Comparison of ENCODE assay signal across 14 cellular contexts in the genomic region with DNA sequence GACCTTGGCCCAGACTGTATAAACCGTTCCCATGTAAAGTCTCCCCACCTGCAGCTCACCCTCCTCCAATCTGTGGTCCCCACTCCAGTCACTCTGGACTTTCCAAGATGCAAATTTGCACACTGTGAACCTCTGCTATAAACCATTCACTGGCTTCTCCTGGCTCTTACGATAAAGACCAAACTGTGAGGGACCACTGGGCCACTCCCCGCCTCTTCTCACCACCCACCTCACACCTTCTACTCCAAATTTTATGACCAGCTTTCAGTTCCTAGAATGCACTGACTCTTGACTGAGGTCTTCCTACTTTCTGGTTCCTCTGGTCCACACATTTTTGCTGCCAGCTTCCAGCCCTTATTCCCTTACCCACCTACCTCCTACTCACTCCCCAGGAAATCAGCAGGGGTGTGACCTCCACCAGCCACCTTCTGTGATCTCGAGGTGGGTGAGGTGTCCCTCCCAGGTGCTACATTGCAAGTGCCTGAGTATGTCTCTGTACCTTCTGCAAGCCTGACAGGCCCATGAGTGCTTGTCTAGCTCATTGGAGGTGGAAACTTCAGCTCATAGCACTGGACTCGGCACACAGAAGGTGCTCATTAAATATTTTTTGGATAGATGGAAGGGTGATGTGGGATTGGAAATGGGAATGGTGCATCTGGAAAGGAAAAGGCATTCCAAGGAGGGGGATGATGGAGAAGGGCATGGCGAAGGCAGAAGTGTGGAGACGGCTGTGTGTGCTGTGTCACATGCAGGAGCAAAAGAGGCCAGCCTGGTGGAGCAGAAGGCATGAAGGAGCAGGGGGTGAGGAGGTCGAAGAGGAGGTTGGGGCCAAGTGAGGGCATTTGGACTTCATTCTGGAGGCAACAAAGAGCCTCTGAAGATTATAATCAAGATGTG. TPM values are rescaled to one million over a fixed set of nuclear protein-coding genes. Genes with fewer than 3 reads are reported as not detected.
DNase-seq lines count a peak whose midpoint lies in the region; ATAC-seq and TF ChIP-seq lines count a peak whose summit lies in the region.
"Had no signal": no experiment of that assay in that cellular context is flagged by ENCODE, and none has a peak within 500 bp of the region (broad histone marks: within the 10 kb centered on the region; RNA-seq: fewer than 3 reads in every experiment).

No MANE protein-coding gene starts in this region.

- DNase-seq in activated CD4-positive, alpha-beta memory T cell treated with anti-CD3 and anti-CD28 coated beads for 36 hours, result peak; percentile 41
- DNase-seq in activated CD4-positive, alpha-beta memory T cell treated with anti-CD3 and anti-CD28 coated beads, Interleukin-2, amount 10 ng/mL, durations not matched to agents 7 days and 5 days, result no peak
- DNase-seq in Panc1 (ENCODE audit: low read depth, low spot score), result no peak
- no peak for DNase-seq in stimulated activated effector memory CD8-positive, alpha-beta T cell treated with anti-CD3 and anti-CD28 coated beads, Interleukin-12 subunit alpha, Interleukin-12 subunit beta, amount 100 ng/mL, for 72 hours (ENCODE audit: low spot score in 2 of 2)
- no peak for DNase-seq in DMS79 treated with DMSO at 0.1 percent for 48 hours (lab: John Stamatoyannopoulos, UW)
- DNase-seq in NOMO-1 treated with DMSO at 0.1 percent for 48 hours (lab: John Stamatoyannopoulos, UW; ENCODE audit: unreplicated experiment), result no peak
- DNase-seq: colonic mucosa, COR-L47, NCI-H1048 had no signal

- intact Hi-C loops in activated CD4-positive, alpha-beta memory T cell treated with anti-CD3 and anti-CD28 coated beads for 36 hours (cut with micrococcal nuclease), result loop anchor here (1.0 to 5.0 kb wide), 2 partner anchors 11 to 342 kb away; no protein-coding TSS in a partner anchor
- intact Hi-C loops in Panc1 (cut with micrococcal nuclease; ENCODE audit: unreplicated experiment), result no loop called here

- H3K27me3 ChIP-seq in Panc1 (ENCODE audit: control insufficient read depth, insufficient read depth, low read length), result no peaks in the 10 kb centered on the region
- H3K27me3 ChIP-seq: colonic mucosa had no signal

- H3K4me1 ChIP-seq in Panc1 (ENCODE audit: control insufficient read depth, insufficient read depth, low read length), result peaks cover 13% of the 10 kb centered on the region; the same call in 1 of the 2 replicates
- H3K4me1 ChIP-seq: colonic mucosa had no signal

- H3K4me1 Mint-ChIP-seq in activated CD4-positive, alpha-beta memory T cell treated with anti-CD3 and anti-CD28 coated beads for 36 hours (ENCODE audit: low read depth), result peaks cover 23% of the 10 kb centered on the region
- H3K4me1 Mint-ChIP-seq in activated CD4-positive, alpha-beta memory T cell treated with anti-CD3 and anti-CD28 coated beads, Interleukin-2, amount 10 ng/mL, durations not matched to agents 7 days and 5 days, result peaks cover 24% of the 10 kb centered on the region
- H3K4me1 Mint-ChIP-seq in stimulated activated effector memory CD8-positive, alpha-beta T cell treated with anti-CD3 and anti-CD28 coated beads, Interleukin-12 subunit alpha, Interleukin-12 subunit beta, amount 100 ng/mL, for 72 hours, result no peaks in the 10 kb centered on the region

- no peaks in the 10 kb centered on the region for H3K9me3 ChIP-seq in Panc1 (ENCODE audit: control insufficient read depth, insufficient read depth, low read depth, low read length)
- H3K9me3 ChIP-seq: colonic mucosa had no signal

- CTCF ChIA-PET in activated CD4-positive, alpha-beta memory T cell treated with anti-CD3 and anti-CD28 coated beads for 36 hours (lab: Charles Lee), result interaction anchor here (1.0 kb wide), 1 partner anchor 104 kb away, joined by 4 read pairs; no protein-coding TSS in a partner anchor
- CTCF ChIA-PET in activated CD4-positive, alpha-beta memory T cell treated with anti-CD3 and anti-CD28 coated beads, Interleukin-2, amount 10 ng/mL, durations not matched to agents 7 days and 5 days (lab: Charles Lee), result no interaction called here
- CTCF ChIA-PET in Panc1 (lab: Charles Lee), result no interaction called here

- H3K4me3 ChIP-seq in Panc1 (ENCODE audit: low read depth in 2 of 2, low read length in 2 of 2), result no peak overlapping the region
- H3K4me3 ChIP-seq: colonic mucosa, GM23338 had no signal

- H3K36me3 ChIP-seq in Panc1 (ENCODE audit: control insufficient read depth, insufficient read depth, low read length), result no peaks in the 10 kb centered on the region
- H3K36me3 ChIP-seq: colonic mucosa had no signal

- peaks cover 2% of the 10 kb centered on the region for H3K27me3 Mint-ChIP-seq in activated CD4-positive, alpha-beta memory T cell treated with anti-CD3 and anti-CD28 coated beads for 36 hours
- H3K27me3 Mint-ChIP-seq in activated CD4-positive, alpha-beta memory T cell treated with anti-CD3 and anti-CD28 coated beads, Interleukin-2, amount 10 ng/mL, durations not matched to agents 7 days and 5 days, result no peaks in the 10 kb centered on the region

- peak overlapping the region; percentile 52 for H3K27ac ChIP-seq in Panc1 (ENCODE audit: low read length)
- H3K27ac ChIP-seq: colonic mucosa had no signal

- no peaks in the 10 kb centered on the region for H3K9me3 Mint-ChIP-seq in activated CD4-positive, alpha-beta memory T cell treated with anti-CD3 and anti-CD28 coated beads for 36 hours
- H3K9me3 Mint-ChIP-seq in activated CD4-positive, alpha-beta memory T cell treated with anti-CD3 and anti-CD28 coated beads, Interleukin-2, amount 10 ng/mL, durations not matched to agents 7 days and 5 days, result no peaks in the 10 kb centered on the region
- no peaks in the 10 kb centered on the region for H3K9me3 Mint-ChIP-seq in stimulated activated effector memory CD8-positive, alpha-beta T cell treated with anti-CD3 and anti-CD28 coated beads, Interleukin-12 subunit alpha, Interleukin-12 subunit beta, amount 100 ng/mL, for 72 hours
- H3K9me3 Mint-ChIP-seq: activated T-cell treated with anti-CD3 and anti-CD28 coated beads, Interleukin-2, amount 50 U/mL, for 72 hours; GM23338; nephron had no signal

- POLR2A ChIA-PET in activated CD4-positive, alpha-beta memory T cell treated with anti-CD3 and anti-CD28 coated beads for 36 hours (lab: Charles Lee), result interaction anchor here (1.3 to 1.6 kb wide), 2 partner anchors 9 to 16 kb away, joined by 4 to 5 read pairs; no protein-coding TSS in a partner anchor
- POLR2A ChIA-PET in activated CD4-positive, alpha-beta memory T cell treated with anti-CD3 and anti-CD28 coated beads, Interleukin-2, amount 10 ng/mL, durations not matched to agents 7 days and 5 days (lab: Charles Lee), result interaction anchor here (0.9 to 2.2 kb wide), 3 partner anchors 8 to 90 kb away, joined by 3 to 15 read pairs (median 7); partner anchors contain the start of gene AHCYL1
- POLR2A ChIA-PET in Panc1 (lab: Charles Lee), result no interaction called here

- in situ Hi-C loops in Panc1 (cut with HindIII; ENCODE audit: low pct_unique_long_range_greater_than_20kb, low sequenced_read_pairs), result no loop called here

- no TSS peak for BruUV-seq in Panc1 (replicated peaks; lab: Mats Ljungman, UMichigan)

- ATAC-seq in GM21529 (IDR thresholded peaks at IDR 0.05; ENCODE audit: unreplicated experiment) (peak; percentile 43), Panc1 (no peak), GM19397 (IDR thresholded peaks at IDR 0.05; ENCODE audit: unreplicated experiment) (no peak)
- peak; percentile 36 for ATAC-seq in stimulated activated effector memory CD8-positive, alpha-beta T cell treated with anti-CD3 and anti-CD28 coated beads, Interleukin-12 subunit alpha, Interleukin-12 subunit beta, amount 100 ng/mL, for 72 hours
- ATAC-seq: GM23338 had no signal

- no peak overlapping the region for H3K27ac Mint-ChIP-seq in activated CD4-positive, alpha-beta memory T cell treated with anti-CD3 and anti-CD28 coated beads for 36 hours
- H3K27ac Mint-ChIP-seq in activated CD4-positive, alpha-beta memory T cell treated with anti-CD3 and anti-CD28 coated beads, Interleukin-2, amount 10 ng/mL, durations not matched to agents 7 days and 5 days, result no peak overlapping the region
- no peak overlapping the region for H3K27ac Mint-ChIP-seq in stimulated activated effector memory CD8-positive, alpha-beta T cell treated with anti-CD3 and anti-CD28 coated beads, Interleukin-12 subunit alpha, Interleukin-12 subunit beta, amount 100 ng/mL, for 72 hours
- H3K27ac Mint-ChIP-seq: GM23338, nephron had no signal

- no peaks in the 10 kb centered on the region for H3K36me3 Mint-ChIP-seq in activated CD4-positive, alpha-beta memory T cell treated with anti-CD3 and anti-CD28 coated beads for 36 hours
- no peaks in the 10 kb centered on the region for H3K36me3 Mint-ChIP-seq in activated CD4-positive, alpha-beta memory T cell treated with anti-CD3 and anti-CD28 coated beads, Interleukin-2, amount 10 ng/mL, durations not matched to agents 7 days and 5 days (ENCODE audit: low read depth)
- H3K36me3 Mint-ChIP-seq in stimulated activated effector memory CD8-positive, alpha-beta T cell treated with anti-CD3 and anti-CD28 coated beads, Interleukin-12 subunit alpha, Interleukin-12 subunit beta, amount 100 ng/mL, for 72 hours, result no peaks in the 10 kb centered on the region

- no peak for TF ChIP-seq CTCF in Panc1 (IDR thresholded peaks at IDR 0.05)

- H3K4me3 Mint-ChIP-seq in activated CD4-positive, alpha-beta memory T cell treated with anti-CD3 and anti-CD28 coated beads for 36 hours, result no peak overlapping the region
- no peak overlapping the region for H3K4me3 Mint-ChIP-seq in activated CD4-positive, alpha-beta memory T cell treated with anti-CD3 and anti-CD28 coated beads, Interleukin-2, amount 10 ng/mL, durations not matched to agents 7 days and 5 days
- no peak overlapping the region for H3K4me3 Mint-ChIP-seq in stimulated activated effector memory CD8-positive, alpha-beta T cell treated with anti-CD3 and anti-CD28 coated beads, Interleukin-12 subunit alpha, Interleukin-12 subunit beta, amount 100 ng/mL, for 72 hours
- H3K4me3 Mint-ChIP-seq: activated T-cell treated with anti-CD3 and anti-CD28 coated beads, Interleukin-2, amount 50 U/mL, for 72 hours; GM23338; nephron had no signal

RNA-seq across cellular contexts. Expression of gene CSF1, which starts 15.6 kb away (rescaled TPM):
- total RNA-seq in activated CD4-positive, alpha-beta memory T cell treated with anti-CD3 and anti-CD28 coated beads for 36 hours, result 100 to 1,000 TPM; 135 to 140 TPM
- 10 to 100 TPM; 89.4 to 94.2 TPM for total RNA-seq in activated CD4-positive, alpha-beta memory T cell treated with anti-CD3 and anti-CD28 coated beads, Interleukin-2, amount 10 ng/mL, durations not matched to agents 7 days and 5 days
- 217 TPM for total RNA-seq in Panc1 (2021; ENCODE audit: unreplicated experiment)
- 109 TPM for polyA plus RNA-seq in Panc1 (2012; ENCODE audit: insufficient read length)

Comparison
In these comparisons a context has a peak if more than half of its experiments do, and no peak if none do; other contexts are left out.
1. ATAC-seq: peak in GM21529 (single experiment) and stimulated activated effector memory CD8-positive, alpha-beta T cell treated with anti-CD3 and anti-CD28 coated beads, Interleukin-12 subunit alpha, Interleukin-12 subunit beta, amount 100 ng/mL, for 72 hours (single experiment); none in Panc1 (single experiment) and GM19397 (single experiment).